ENCODE assay signal across 16 cellular contexts in the genomic region with DNA sequence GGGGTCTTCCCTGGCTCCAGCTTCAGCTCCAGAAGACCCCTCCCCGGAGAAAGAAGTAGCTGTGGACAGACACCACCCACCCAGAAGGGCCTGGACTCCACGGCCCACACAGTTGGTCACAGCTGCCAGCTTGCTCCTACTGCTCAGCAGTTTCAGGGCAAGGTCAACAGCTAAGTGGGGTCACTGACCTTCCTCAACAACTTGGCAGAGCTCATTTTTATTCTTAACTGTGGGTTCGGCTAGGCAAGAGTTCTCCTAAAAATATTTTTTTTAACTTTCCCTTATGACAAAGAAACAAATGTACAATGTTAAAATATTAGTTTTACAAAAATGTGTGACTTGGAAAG. TPM values are rescaled to one million over a fixed set of nuclear protein-coding genes. Genes with fewer than 3 reads are reported as not detected.
DNase-seq lines count a peak whose midpoint lies in the region; ATAC-seq and TF ChIP-seq lines count a peak whose summit lies in the region.
"Had no signal": no experiment of that assay in that cellular context is flagged by ENCODE, and none has a peak within 500 bp of the region (broad histone marks: within the 10 kb centered on the region; RNA-seq: fewer than 3 reads in every experiment).

No MANE protein-coding gene starts in this region.

- no TSS peak for BruUV-seq in MCF 10A (replicated peaks; lab: Mats Ljungman, UMichigan)

- H3K27ac ChIP-seq in RWPE1 (peak overlapping the region; percentile 77), adrenal gland (peak overlapping the region in 1 of 5 donors; percentile 4), right lobe of liver (no peak overlapping the region), aorta (ENCODE audit: low read depth in 1 of 2, low read length in 2 of 2) (no peak overlapping the region)
- H3K27ac ChIP-seq: BLaER1 treated with 17β-estradiol and CSF1 and Interleukin-3, amounts not matched to agents 10 nM and 100 nM had no signal

- TF ChIP-seq POLR2A in adrenal gland (IDR thresholded peaks at IDR 0.05): no peak
- no peak for TF ChIP-seq POLR2A in right lobe of liver (IDR thresholded peaks at IDR 0.05)

- CTCF ChIA-PET in RWPE1 (lab: Yijun Ruan, JAX): interaction anchor here (0.6 to 1.9 kb wide), 10 partner anchors 10 to 239 kb away, joined by 3 to 8 read pairs (median 3); no protein-coding TSS in a partner anchor
- CTCF ChIA-PET in MCF 10A (lab: Yijun Ruan, JAX): interaction anchor here (0.6 to 12.6 kb wide), 34 partner anchors 9 to 275 kb away, joined by 3 to 190 read pairs (median 4); a partner anchor contains a TSS

- TF ChIP-seq CTCF in RWPE1 (conservative IDR thresholded peaks at IDR 0.05; ENCODE audit: low read depth) (no peak), adrenal gland (IDR thresholded peaks at IDR 0.05) (no peak), right lobe of liver (IDR thresholded peaks at IDR 0.05) (no peak), MCF 10A (IDR thresholded peaks at IDR 0.05; ENCODE audit: unreplicated experiment) (no peak)

- H3K4me3 Mint-ChIP-seq in immature natural killer cell: no peak overlapping the region
- H3K4me3 Mint-ChIP-seq in activated naive CD8-positive, alpha-beta T cell treated with anti-CD3 and anti-CD28 coated beads for 36 hours: no peak overlapping the region
- no peak overlapping the region for H3K4me3 Mint-ChIP-seq in MCF 10A (ENCODE audit: unreplicated experiment)
- H3K4me3 Mint-ChIP-seq: B cell; CD8-positive, alpha-beta T cell had no signal

- H3K27me3 ChIP-seq in adrenal gland: no peaks in the 10 kb centered on the region
- no peaks in the 10 kb centered on the region for H3K27me3 ChIP-seq in right lobe of liver
- H3K27me3 ChIP-seq in aorta (ENCODE audit: control insufficient read depth in 1 of 2, insufficient read depth in 2 of 2, low read length in 1 of 2): no peaks in the 10 kb centered on the region
- H3K27me3 ChIP-seq: BLaER1 treated with 17β-estradiol and CSF1 and Interleukin-3, amounts not matched to agents 10 nM and 100 nM had no signal

- H3K27ac Mint-ChIP-seq in immature natural killer cell: no peak overlapping the region
- H3K27ac Mint-ChIP-seq in activated naive CD8-positive, alpha-beta T cell treated with anti-CD3 and anti-CD28 coated beads for 36 hours: no peak overlapping the region
- H3K27ac Mint-ChIP-seq in MCF 10A (ENCODE audit: low read depth, unreplicated experiment): no peak overlapping the region
- H3K27ac Mint-ChIP-seq: B cell; CD8-positive, alpha-beta T cell had no signal

- H3K27me3 Mint-ChIP-seq in immature natural killer cell (ENCODE audit: low read depth in 3 of 3): no peaks in the 10 kb centered on the region
- H3K27me3 Mint-ChIP-seq in activated naive CD8-positive, alpha-beta T cell treated with anti-CD3 and anti-CD28 coated beads for 36 hours: no peaks in the 10 kb centered on the region
- H3K27me3 Mint-ChIP-seq in MCF 10A (ENCODE audit: insufficient read depth, unreplicated experiment): no peaks in the 10 kb centered on the region
- H3K27me3 Mint-ChIP-seq: B cell had no signal

- POLR2A ChIA-PET in RWPE1 (lab: Yijun Ruan, JAX; ENCODE audit: low non-redundant PET) (no interaction called here), MCF 10A (lab: Yijun Ruan, JAX) (interaction anchor here (0.6 to 2.3 kb wide), 7 partner anchors 51 to 329 kb away, joined by 3 to 11 read pairs (median 3); a partner anchor contains a TSS)

- ATAC-seq in left lobe of liver (peak; percentile 94), right lobe of liver (peak; percentile 89 to 95 (median 92)), aorta (ENCODE audit: low FRiP score) (no peak)

- no peak for DNase-seq in RWPE1 (ENCODE audit: low spot score)
- DNase-seq in adrenal gland: peak; percentile 32 to 74 (median 53)
- DNase-seq in left lobe of liver (ENCODE audit: low spot score): peak; percentile 71
- peak; percentile 42 to 75 (median 72) for DNase-seq in right lobe of liver
- DNase-seq in immature natural killer cell: no peak
- no peak for DNase-seq in activated naive CD8-positive, alpha-beta T cell treated with anti-CD3 and anti-CD28 coated beads for 36 hours
- DNase-seq in MCF 10A (ENCODE audit: unreplicated experiment): no peak
- DNase-seq in aorta: no peak
- DNase-seq: Calu3; CD8-positive, alpha-beta T cell; DND-41; EL had no signal

- H3K4me3 ChIP-seq in adrenal gland (no peak overlapping the region), right lobe of liver (no peak overlapping the region), aorta (ENCODE audit: low read length in 2 of 2) (no peak overlapping the region)
- H3K4me3 ChIP-seq: BLaER1 treated with 17β-estradiol and CSF1 and Interleukin-3, amounts not matched to agents 10 nM and 100 nM; GM12878; HAP-1 had no signal

- 9 to 35% (median 25%) methylated on average over 2 to 3 of the region's 3 CpGs for WGBS in adrenal gland, 4 donors
- WGBS in right lobe of liver (ENCODE audit: insufficient coverage, low coverage, low lambda C conversion rate, missing lambda C conversion rate): 15% methylated on average over 1 of the region's 3 CpGs
- 60 to 63% methylated on average over 3 of the region's 3 CpGs for WGBS in aorta, 2 donors

- H3K4me1 Mint-ChIP-seq in immature natural killer cell (no peaks in the 10 kb centered on the region), MCF 10A (ENCODE audit: insufficient read depth, unreplicated experiment) (peaks cover 7% of the 10 kb centered on the region)
- H3K4me1 Mint-ChIP-seq in activated naive CD8-positive, alpha-beta T cell treated with anti-CD3 and anti-CD28 coated beads for 36 hours: peaks cover 1% of the 10 kb centered on the region

- H3K9me3 Mint-ChIP-seq in immature natural killer cell: no peaks in the 10 kb centered on the region
- H3K9me3 Mint-ChIP-seq in activated naive CD8-positive, alpha-beta T cell treated with anti-CD3 and anti-CD28 coated beads for 36 hours: no peaks in the 10 kb centered on the region
- H3K9me3 Mint-ChIP-seq in MCF 10A (ENCODE audit: unreplicated experiment): no peaks in the 10 kb centered on the region
- H3K9me3 Mint-ChIP-seq: CD8-positive, alpha-beta T cell had no signal

- H3K4me1 ChIP-seq in adrenal gland (replicated peaks in 1 of 2) (peaks cover 7% of the 10 kb centered on the region in 2 donors), right lobe of liver (peaks cover 0 to 14% (median 8%) of the 10 kb centered on the region in 4 donors), aorta (ENCODE audit: control insufficient read depth in 1 of 2, insufficient read depth in 2 of 2, low read length in 2 of 2) (no peaks in the 10 kb centered on the region)
- H3K4me1 ChIP-seq: HAP-1 had no signal

- H3K36me3 ChIP-seq in adrenal gland (replicated peaks in 1 of 2): peaks cover 0 to 6% of the 10 kb centered on the region in 2 donors
- no peaks in the 10 kb centered on the region for H3K36me3 ChIP-seq in right lobe of liver
- no peaks in the 10 kb centered on the region for H3K36me3 ChIP-seq in aorta (ENCODE audit: control insufficient read depth in 1 of 2, insufficient read depth in 2 of 2, low read length in 1 of 2)
- H3K36me3 ChIP-seq: HAP-1 had no signal

- no peaks in the 10 kb centered on the region for H3K9me3 ChIP-seq in adrenal gland (replicated peaks in 1 of 3)
- H3K9me3 ChIP-seq in right lobe of liver: no peaks in the 10 kb centered on the region
- H3K9me3 ChIP-seq in aorta (ENCODE audit: control insufficient read depth, low read length): no peaks in the 10 kb centered on the region
- H3K9me3 ChIP-seq: BLaER1 treated with 17β-estradiol and CSF1 and Interleukin-3, amounts not matched to agents 10 nM and 100 nM; HAP-1 had no signal

- intact Hi-C loops in adrenal gland (cut with DNase I): loop anchor here (5.0 to 10.0 kb wide), 3 partner anchors 81 to 241 kb away; no protein-coding TSS in a partner anchor
- intact Hi-C loops in right lobe of liver (cut with DNase I): loop anchor here in 1 of 2 donors (5.0 kb wide), 1 partner anchor 86 kb away; no protein-coding TSS in a partner anchor
- intact Hi-C loops in MCF 10A (cut with micrococcal nuclease): loop anchor here (5.0 kb wide), 1 partner anchor 559 kb away; no protein-coding TSS in a partner anchor
- intact Hi-C loops in aorta (cut with DNase I): loop anchor here (5.0 to 10.0 kb wide), 2 partner anchors 86 to 143 kb away; no protein-coding TSS in a partner anchor

- H3K36me3 Mint-ChIP-seq in immature natural killer cell: peaks cover 0 to 3% (median 0%) of the 10 kb centered on the region in 3 donors
- no peaks in the 10 kb centered on the region for H3K36me3 Mint-ChIP-seq in activated naive CD8-positive, alpha-beta T cell treated with anti-CD3 and anti-CD28 coated beads for 36 hours
- peaks cover 20% of the 10 kb centered on the region for H3K36me3 Mint-ChIP-seq in MCF 10A (ENCODE audit: insufficient read depth, unreplicated experiment)

RNA-seq across cellular contexts. Expression of a gene that starts 41.9 kb away (rescaled TPM):
- total RNA-seq in adrenal gland (10 to 100 TPM; 12.5 to 26.9 (median 19.9) TPM), left lobe of liver (24.2 TPM), right lobe of liver (10 to 100 TPM in 3 of 6 experiments, 1 to 10 TPM in 3; 8.0 to 19.2 (median 10.0) TPM), MCF 10A (2022) (31.3 and 31.4 TPM in 2 replicates), aorta (10 to 100 TPM; 17.5 to 18.8 TPM)
- polyA plus RNA-seq in adrenal gland (10 to 100 TPM in 1 of 3 donors, 1 to 10 TPM in 2; 6.8 to 12.0 (median 8.0) TPM), immature natural killer cell (10 to 100 TPM; 41.0 to 51.5 (median 45.5) TPM), aorta (10 to 100 TPM in 1 of 2 donors, 1 to 10 TPM in 1; 8.4 to 11.1 TPM)
- total RNA-seq in activated naive CD8-positive, alpha-beta T cell treated with anti-CD3 and anti-CD28 coated beads for 36 hours: 1 to 10 TPM; 8.0 to 8.6 TPM

RNA-seq across cellular contexts. Expression of a gene that starts 44.5 kb away (rescaled TPM):
- total RNA-seq in adrenal gland: 100 to 1,000 TPM in 2 of 8 donors, 10 to 100 TPM in 6; 69.3 to 106 (median 87.6) TPM
- 10 to 100 TPM; 48.8 to 74.3 (median 67.0) TPM for polyA plus RNA-seq in adrenal gland
- total RNA-seq in left lobe of liver: 8.1 TPM
- 1 to 10 TPM; 4.4 to 9.9 (median 8.3) TPM for total RNA-seq in right lobe of liver
- polyA plus RNA-seq in immature natural killer cell: 10 to 100 TPM in 2 of 3 donors, 1 to 10 TPM in 1; 7.4 to 35.7 (median 11.0) TPM
- total RNA-seq in activated naive CD8-positive, alpha-beta T cell treated with anti-CD3 and anti-CD28 coated beads for 36 hours: 10 to 100 TPM; 30.4 to 31.0 TPM
- total RNA-seq in MCF 10A (2022): 98.5 and 106 TPM in 2 replicates
- total RNA-seq in aorta: 100 to 1,000 TPM in 1 of 2 donors, 10 to 100 TPM in 1; 85.3 to 113 TPM
- 10 to 100 TPM; 17.0 to 63.3 TPM for polyA plus RNA-seq in aorta

Comparison
In these comparisons a context has a peak if more than half of its experiments do, and no peak if none do; other contexts are left out.
1. DNase-seq: peak in adrenal gland (7 of 7), left lobe of liver (single experiment) and right lobe of liver (3 of 3); none in RWPE1 (single experiment), immature natural killer cell (0 of 3), activated naive CD8-positive, alpha-beta T cell treated with anti-CD3 and anti-CD28 coated beads for 36 hours (single experiment), MCF 10A (single experiment) and aorta (0 of 2).